Comparison of ENCODE assay signal across 12 cellular contexts in genomic region chr9:33860200-33860871, GRCh38. TPM values are rescaled to one million over a fixed set of nuclear protein-coding genes. Genes with fewer than 3 reads are reported as not detected.
A peak's percentile ranks its signal among the peaks of the same experiment; 100 is the strongest.
DNase-seq lines count a peak whose midpoint lies in the region; ATAC-seq and TF ChIP-seq lines count a peak whose summit lies in the region.
"Had no signal": no experiment of that assay in that cellular context is flagged by ENCODE, and none has a peak within 500 bp of the region (broad histone marks: within the 10 kb centered on the region; RNA-seq: fewer than 3 reads in every experiment).

No MANE protein-coding gene starts in this region.

- POLR2A ChIA-PET in AG04450 (lab: Yijun Ruan, JAX), result interaction anchor here (0.6 to 0.7 kb wide), 2 partner anchors 8 to 81 kb away, joined by 4 to 9 read pairs; no protein-coding TSS in a partner anchor
- POLR2A ChIA-PET in activated CD4-positive, alpha-beta memory T cell treated with anti-CD3 and anti-CD28 coated beads for 36 hours (lab: Charles Lee), result no interaction called here

- no peaks in the 10 kb centered on the region for H3K27me3 Mint-ChIP-seq in activated naive CD8-positive, alpha-beta T cell treated with anti-CD3 and anti-CD28 coated beads, Interleukin-2, amount 50 U/mL, for 24 hours
- peaks cover 0 to 3% (median 2%) of the 10 kb centered on the region in 3 donors for H3K27me3 Mint-ChIP-seq in immature natural killer cell (ENCODE audit: low read depth in 3 of 3)
- no peaks in the 10 kb centered on the region for H3K27me3 Mint-ChIP-seq in activated CD4-positive, alpha-beta memory T cell treated with anti-CD3 and anti-CD28 coated beads for 36 hours

- CTCF ChIA-PET in AG04450 (lab: Charles Lee), result no interaction called here
- CTCF ChIA-PET in activated CD4-positive, alpha-beta memory T cell treated with anti-CD3 and anti-CD28 coated beads for 36 hours (lab: Charles Lee), result interaction anchor here (1.4 kb wide), 1 partner anchor 47 kb away, joined by 5 read pairs; no protein-coding TSS in a partner anchor

- no peaks in the 10 kb centered on the region for H3K27me3 ChIP-seq in AG04450 (ENCODE audit: control insufficient read depth, insufficient read depth, low read length)

- H3K4me3 ChIP-seq in AG04450 (ENCODE audit: low read depth, low read length), result no peak overlapping the region

- DNase-seq in AG04450 (ENCODE audit: low read depth, low spot score), result no peak
- DNase-seq in activated naive CD8-positive, alpha-beta T cell treated with anti-CD3 and anti-CD28 coated beads, Interleukin-2, amount 50 U/mL, for 24 hours, result no peak
- DNase-seq in immature natural killer cell, result no peak
- DNase-seq in activated CD4-positive, alpha-beta memory T cell treated with anti-CD3 and anti-CD28 coated beads for 36 hours, result no peak
- DNase-seq in COR-L47 (lab: John Stamatoyannopoulos, UW), result no peak
- DNase-seq: activated CD8-positive, alpha-beta memory T cell treated with anti-CD3 and anti-CD28 coated beads, Interleukin-2, amount 50 U/mL, for 4 hours; NCI-H187; T1000 had no signal

- H3K27ac Mint-ChIP-seq in activated naive CD8-positive, alpha-beta T cell treated with anti-CD3 and anti-CD28 coated beads, Interleukin-2, amount 50 U/mL, for 24 hours, result peak overlapping the region; percentile 35
- peak overlapping the region; percentile 13 to 86 (median 75) for H3K27ac Mint-ChIP-seq in immature natural killer cell
- no peak overlapping the region for H3K27ac Mint-ChIP-seq in activated CD4-positive, alpha-beta memory T cell treated with anti-CD3 and anti-CD28 coated beads for 36 hours

- no peak overlapping the region for H3K4me3 Mint-ChIP-seq in activated naive CD8-positive, alpha-beta T cell treated with anti-CD3 and anti-CD28 coated beads, Interleukin-2, amount 50 U/mL, for 24 hours
- peak overlapping the region in 3 of 5 donors; percentile 36 to 54 (median 36) for H3K4me3 Mint-ChIP-seq in immature natural killer cell
- H3K4me3 Mint-ChIP-seq in activated CD4-positive, alpha-beta memory T cell treated with anti-CD3 and anti-CD28 coated beads for 36 hours, result no peak overlapping the region

- H3K9me3 ChIP-seq in AG04450 (ENCODE audit: control insufficient read depth, insufficient read depth, low read length), result no peaks in the 10 kb centered on the region

- intact Hi-C loops in activated CD4-positive, alpha-beta memory T cell treated with anti-CD3 and anti-CD28 coated beads for 36 hours (cut with micrococcal nuclease), result no loop called here

- H3K4me1 Mint-ChIP-seq in activated naive CD8-positive, alpha-beta T cell treated with anti-CD3 and anti-CD28 coated beads, Interleukin-2, amount 50 U/mL, for 24 hours, result peaks cover 24% of the 10 kb centered on the region
- peaks cover 35 to 56% of the 10 kb centered on the region in 2 donors for H3K4me1 Mint-ChIP-seq in immature natural killer cell
- peaks cover 27% of the 10 kb centered on the region for H3K4me1 Mint-ChIP-seq in activated CD4-positive, alpha-beta memory T cell treated with anti-CD3 and anti-CD28 coated beads for 36 hours (ENCODE audit: low read depth)

- TF ChIP-seq CTCF in AG04450 (IDR thresholded peaks at IDR 0.05; ENCODE audit: low read depth, low read length) (0 out of 2 replicates have a peak, but pooled peaks have one; percentile 18), GM12872 (IDR thresholded peaks at IDR 0.05; ENCODE audit: insufficient read depth, low read depth, low read length) (peak; percentile 42)

- no peak for ATAC-seq in activated naive CD8-positive, alpha-beta T cell treated with anti-CD3 and anti-CD28 coated beads, Interleukin-2, amount 50 U/mL, for 24 hours
- ATAC-seq in GM19324 (IDR thresholded peaks at IDR 0.05; ENCODE audit: low FRiP score, unreplicated experiment) (no peak), GM18861 (IDR thresholded peaks at IDR 0.05; ENCODE audit: unreplicated experiment) (no peak)

- no peak overlapping the region for H3K27ac ChIP-seq in AG04450 (ENCODE audit: low read depth, low read length)
- H3K27ac ChIP-seq: parathyroid adenoma had no signal

- H3K36me3 Mint-ChIP-seq in activated naive CD8-positive, alpha-beta T cell treated with anti-CD3 and anti-CD28 coated beads, Interleukin-2, amount 50 U/mL, for 24 hours (ENCODE audit: low read depth), result peaks cover 13% of the 10 kb centered on the region
- no peaks in the 10 kb centered on the region for H3K36me3 Mint-ChIP-seq in immature natural killer cell
- peaks cover 1% of the 10 kb centered on the region for H3K36me3 Mint-ChIP-seq in activated CD4-positive, alpha-beta memory T cell treated with anti-CD3 and anti-CD28 coated beads for 36 hours

- no peaks in the 10 kb centered on the region for H3K9me3 Mint-ChIP-seq in activated naive CD8-positive, alpha-beta T cell treated with anti-CD3 and anti-CD28 coated beads, Interleukin-2, amount 50 U/mL, for 24 hours
- H3K9me3 Mint-ChIP-seq in immature natural killer cell, result no peaks in the 10 kb centered on the region
- H3K9me3 Mint-ChIP-seq in activated CD4-positive, alpha-beta memory T cell treated with anti-CD3 and anti-CD28 coated beads for 36 hours, result no peaks in the 10 kb centered on the region

RNA-seq across cellular contexts. Expression of gene UBE2R2, which starts 43.4 kb away (rescaled TPM):
- polyA plus RNA-seq in AG04450 (2011; rRNA removed), result 38.8 and 42.2 TPM in 2 replicates
- 35.6 and 46.1 TPM in 2 replicates for polyA minus RNA-seq in AG04450 (2011; rRNA and poly(A)+ RNA removed)
- 10 to 100 TPM; 13.9 to 21.9 (median 18.0) TPM for polyA plus RNA-seq in immature natural killer cell
- 10 to 100 TPM; 42.3 to 43.9 TPM for total RNA-seq in activated CD4-positive, alpha-beta memory T cell treated with anti-CD3 and anti-CD28 coated beads for 36 hours

Comparison
In these comparisons a context has a peak if more than half of its experiments do, and no peak if none do; other contexts are left out.
1. H3K4me3 Mint-ChIP-seq: peak in immature natural killer cell (3 of 5); none in activated naive CD8-positive, alpha-beta T cell treated with anti-CD3 and anti-CD28 coated beads, Interleukin-2, amount 50 U/mL, for 24 hours (single experiment) and activated CD4-positive, alpha-beta memory T cell treated with anti-CD3 and anti-CD28 coated beads for 36 hours (single experiment).